In the genomic region with DNA sequence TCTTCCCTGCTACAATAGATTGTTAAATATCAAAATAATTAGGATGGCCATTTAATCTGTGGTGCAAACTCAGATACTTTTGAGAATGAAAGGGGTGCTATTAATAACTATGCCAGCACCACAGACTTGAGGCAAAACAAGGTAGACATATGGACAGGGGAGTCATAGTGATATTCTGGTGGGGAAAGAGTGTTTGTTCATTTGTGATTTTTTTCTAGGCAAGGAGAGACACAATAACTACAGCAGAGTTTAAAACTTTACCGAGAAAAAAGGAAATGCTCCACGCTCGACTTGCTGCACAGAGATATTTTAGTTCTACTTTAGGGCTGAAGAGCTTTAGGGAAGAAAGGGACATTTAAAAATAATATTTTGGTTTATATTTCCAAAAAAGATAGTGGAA, we compare ENCODE assay signal across 19 cellular contexts.
DNase-seq lines count a peak whose midpoint lies in the region; ATAC-seq and TF ChIP-seq lines count a peak whose summit lies in the region.
"Had no signal": no experiment of that assay in that cellular context is flagged by ENCODE, and none has a peak within 500 bp of the region (broad histone marks: within the 10 kb centered on the region; RNA-seq: fewer than 3 reads in every experiment).

No MANE protein-coding gene starts in this region.

- DNase-seq in GM12865 (ENCODE audit: low read depth), result peak; percentile 65
- no peak for DNase-seq in HuH-7 (ENCODE audit: low spot score)
- DNase-seq in left cardiac atrium, result no peak
- DNase-seq in NCI-H2196 (lab: John Stamatoyannopoulos, UW; ENCODE audit: unreplicated experiment), result no peak
- DNase-seq in cerebellar nuclear complex (lab: John Stamatoyannopoulos, UW), result no peak
- DNase-seq: activated CD4-positive, alpha-beta T cell treated with anti-CD3 and anti-CD28 coated beads, Interleukin-2, amount 10 ng/mL, durations not matched to agents 24 days and 14 days; activated T-cell treated with anti-CD3 and anti-CD28 coated beads, Interleukin-2, amount 50 U/mL, for 4 hours; adrenal gland; CD8-positive, alpha-beta memory T cell; midbrain; NCI-H146; NCI-H510A; nucleus accumbens; stomach had no signal

- TF ChIP-seq CTCF in GM12865 (IDR thresholded peaks at IDR 0.05; ENCODE audit: insufficient read depth, low read depth, low read length, missing control alignments), result no peak

- peak overlapping the region; percentile 20 for H3K4me3 ChIP-seq in GM12865 (ENCODE audit: low read depth, low read length)
- H3K4me3 ChIP-seq: adrenal gland, stomach had no signal

- peaks cover 1% of the 10 kb centered on the region for H3K36me3 Mint-ChIP-seq in IgD-negative memory B cell
- H3K36me3 Mint-ChIP-seq: CD8-positive, alpha-beta memory T cell had no signal

- H3K27ac Mint-ChIP-seq in IgD-negative memory B cell, result peak overlapping the region in 2 of 3 donors; percentile 0 to 77
- H3K27ac Mint-ChIP-seq: activated CD4-positive, alpha-beta T cell treated with anti-CD3 and anti-CD28 coated beads, Interleukin-2, amount 10 ng/mL, durations not matched to agents 24 days and 14 days; CD8-positive, alpha-beta memory T cell; T-helper 2 cell treated with Interferon-gamma antibody and Interleukin-4, amounts not matched to agents 5 μg/mL and 100 μg/mL, for 36 hours had no signal

- ATAC-seq in GM19438 (IDR thresholded peaks at IDR 0.05; ENCODE audit: low read depth, unreplicated experiment), result peak; percentile 56
- ATAC-seq in HG02938 (IDR thresholded peaks at IDR 0.05; ENCODE audit: unreplicated experiment), result peak; percentile 55
- no peak for ATAC-seq in left cardiac atrium
- ATAC-seq: activated T-cell treated with anti-CD3 and anti-CD28 coated beads, Interleukin-2, amount 50 U/mL, for 4 hours; HCT116 had no signal

- no peaks in the 10 kb centered on the region for H3K27me3 Mint-ChIP-seq in IgD-negative memory B cell
- H3K27me3 Mint-ChIP-seq: activated CD4-positive, alpha-beta T cell treated with anti-CD3 and anti-CD28 coated beads, Interleukin-2, amount 10 ng/mL, durations not matched to agents 24 days and 14 days; CD8-positive, alpha-beta memory T cell had no signal

- intact Hi-C loops in left cardiac atrium (cut with DNase I), result no loop called here

- H3K9me3 Mint-ChIP-seq in IgD-negative memory B cell, result peaks cover 0 to 7% (median 0%) of the 10 kb centered on the region in 3 donors

- H3K4me1 Mint-ChIP-seq in IgD-negative memory B cell, result peaks cover 24 to 32% (median 27%) of the 10 kb centered on the region in 3 donors
- H3K4me1 Mint-ChIP-seq: activated CD4-positive, alpha-beta T cell treated with anti-CD3 and anti-CD28 coated beads, Interleukin-2, amount 10 ng/mL, durations not matched to agents 24 days and 14 days; CD8-positive, alpha-beta memory T cell had no signal

- peak overlapping the region in 3 of 4 donors; percentile 1 to 73 (median 45) for H3K4me3 Mint-ChIP-seq in IgD-negative memory B cell
- H3K4me3 Mint-ChIP-seq: activated CD4-positive, alpha-beta T cell treated with anti-CD3 and anti-CD28 coated beads, Interleukin-2, amount 10 ng/mL, durations not matched to agents 24 days and 14 days; activated T-cell treated with anti-CD3 and anti-CD28 coated beads, Interleukin-2, amount 50 U/mL, for 4 hours; CD8-positive, alpha-beta memory T cell; T-helper 2 cell treated with Interferon-gamma antibody and Interleukin-4, amounts not matched to agents 5 μg/mL and 100 μg/mL, for 36 hours had no signal

Comparison
In these comparisons a context has a peak if more than half of its experiments do, and no peak if none do; other contexts are left out.
1. ATAC-seq: peak in GM19438 (single experiment) and HG02938 (single experiment); none in left cardiac atrium (0 of 2).